ENCODE assay signal across 9 cellular contexts in genomic region chr7:4610768-4611467, GRCh38.
DNase-seq lines count a peak whose midpoint lies in the region; ATAC-seq lines count a peak whose summit lies in the region.
"Had no signal": no experiment of that assay in that cellular context is flagged by ENCODE, and none has a peak within 500 bp of the region (broad histone marks: within the 10 kb centered on the region; RNA-seq: fewer than 3 reads in every experiment).

No MANE protein-coding gene starts in this region.

- WGBS in mesenchymal stem cell = 43% methylated on average over 8 of the region's 8 CpGs

- DNase-seq in NCI-H1417 (lab: John Stamatoyannopoulos, UW) (peak; percentile 49 to 82 (median 72)), NCI-H1417 treated with DMSO at 0.1 percent for 48 hours (lab: John Stamatoyannopoulos, UW) (no peak), NCI-H524 treated with DMSO at 0.1 percent for 48 hours (lab: John Stamatoyannopoulos, UW) (peak; percentile 4), mesenchymal stem cell (peak; percentile 76)
- peak; percentile 40 to 66 for DNase-seq in activated CD4-positive, alpha-beta T cell treated with anti-CD3 and anti-CD28 coated beads for 4 hours
- peak; percentile 29 for DNase-seq in effector CD8-positive, alpha-beta T cell (lab: John Stamatoyannopoulos, UW)
- peak; percentile 20 for DNase-seq in stimulated activated naive CD4-positive, alpha-beta T cell treated with Interleukin-2 at 50 U/mL for 16 hours (lab: John Stamatoyannopoulos, UW)

- ATAC-seq in HG03139 (IDR thresholded peaks at IDR 0.05; ENCODE audit: unreplicated experiment) = peak; percentile 56

- H4K91ac ChIP-seq in mesenchymal stem cell (ENCODE audit: low read length) = no peak overlapping the region

- H2BK120ac ChIP-seq in mesenchymal stem cell (ENCODE audit: low read depth, low read length) = no peak overlapping the region

- no peak overlapping the region for H3K14ac ChIP-seq in mesenchymal stem cell (ENCODE audit: low read length in 2 of 2)

- H3K36me3 ChIP-seq in mesenchymal stem cell (ENCODE audit: control insufficient read depth in 1 of 2, insufficient read depth in 2 of 2, low read depth in 1 of 2, low read length in 2 of 2) = no peaks in the 10 kb centered on the region
- H3K36me3 ChIP-seq: BLaER1 had no signal

- no peak overlapping the region for H3K23ac ChIP-seq in mesenchymal stem cell (ENCODE audit: low read length in 2 of 2)

- peaks cover 13 to 15% of the 10 kb centered on the region in 2 experiments for H3K27me3 ChIP-seq in mesenchymal stem cell (ENCODE audit: control insufficient read depth in 1 of 2, insufficient read depth in 1 of 2, low read length in 2 of 2)
- H3K27me3 ChIP-seq: BLaER1 had no signal

- no peak overlapping the region for H3K4me3 ChIP-seq in mesenchymal stem cell (ENCODE audit: insufficient read depth in 1 of 2, low read depth in 1 of 2, low read length in 2 of 2)
- H3K4me3 ChIP-seq: BLaER1 had no signal

- H2BK12ac ChIP-seq in mesenchymal stem cell (ENCODE audit: low read length in 2 of 2) = no peak overlapping the region

- H3K4me1 ChIP-seq in mesenchymal stem cell (ENCODE audit: control insufficient read depth, insufficient read depth, low read depth, low read length) = peaks cover 16% of the 10 kb centered on the region

- H3K18ac ChIP-seq in mesenchymal stem cell (ENCODE audit: low read depth in 1 of 2, low read length in 2 of 2) = no peak overlapping the region

- no peak overlapping the region for H2AK5ac ChIP-seq in mesenchymal stem cell (ENCODE audit: low read length, severe bottlenecking)

- no peak overlapping the region for H3K9ac ChIP-seq in mesenchymal stem cell (ENCODE audit: low read length)
- H3K9ac ChIP-seq: BLaER1 had no signal

- H2BK15ac ChIP-seq in mesenchymal stem cell (ENCODE audit: low read depth, poor library complexity, severe bottlenecking) = no peak overlapping the region

- no peak overlapping the region for H4K8ac ChIP-seq in mesenchymal stem cell (ENCODE audit: low read length)

- no peak overlapping the region for H3K4ac ChIP-seq in mesenchymal stem cell (ENCODE audit: low read depth in 1 of 2, low read length in 2 of 2)

- no peak overlapping the region for H3K27ac ChIP-seq in mesenchymal stem cell (ENCODE audit: low read length, poor library complexity, severe bottlenecking)
- H3K27ac ChIP-seq: BLaER1 had no signal

- no peaks in the 10 kb centered on the region for H3K9me3 ChIP-seq in mesenchymal stem cell (ENCODE audit: control insufficient read depth, low read length)
- H3K9me3 ChIP-seq: BLaER1 had no signal

- no peak overlapping the region for H3K4me2 ChIP-seq in mesenchymal stem cell (ENCODE audit: low read length, poor library complexity, severe bottlenecking)
- H3K4me2 ChIP-seq: BLaER1 had no signal

- no peaks in the 10 kb centered on the region for H3K79me1 ChIP-seq in mesenchymal stem cell (replicated peaks; ENCODE audit: low read length, poor library complexity, severe bottlenecking)

- H2AFZ ChIP-seq in mesenchymal stem cell (ENCODE audit: low read depth, low read length) = no peak overlapping the region

- no peak overlapping the region for H2BK5ac ChIP-seq in mesenchymal stem cell (ENCODE audit: low read depth, low read length, poor library complexity, severe bottlenecking)
